In the genomic region with DNA sequence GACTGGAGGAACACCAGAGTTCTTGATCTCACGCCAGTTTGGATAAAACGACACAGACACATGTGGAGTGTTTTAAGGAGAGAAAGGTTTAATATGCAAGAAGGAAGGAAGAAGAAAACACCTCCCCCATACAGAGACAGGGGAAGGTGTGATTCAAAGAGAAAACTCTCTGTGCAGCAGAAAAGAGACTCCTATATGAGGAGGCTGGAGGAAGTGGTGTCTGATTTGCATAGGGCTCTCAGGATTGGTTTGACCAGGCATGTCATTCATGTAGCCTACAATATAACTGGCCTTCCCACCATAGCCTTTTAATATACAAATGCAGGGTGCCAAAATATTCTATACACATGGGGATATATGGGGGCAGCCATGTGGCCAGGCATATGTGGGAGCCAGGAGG, we compare ENCODE assay signal across 21 cellular contexts.
A peak's percentile ranks its signal among the peaks of the same experiment; 100 is the strongest.
DNase-seq lines count a peak whose midpoint lies in the region; ATAC-seq, FAIRE-seq and TF ChIP-seq lines count a peak whose summit lies in the region.
"Had no signal": no experiment of that assay in that cellular context is flagged by ENCODE, and none has a peak within 500 bp of the region (broad histone marks: within the 10 kb centered on the region; RNA-seq: fewer than 3 reads in every experiment).

No MANE protein-coding gene starts in this region.

- H3K4me3 ChIP-seq in Loucy (ENCODE audit: low read length, poor library complexity, severe bottlenecking) (no peak overlapping the region), OCI-LY7 (ENCODE audit: low read depth, low read length, poor library complexity, severe bottlenecking) (no peak overlapping the region), stomach (no peak overlapping the region), prostate gland (no peak overlapping the region)
- H3K4me3 ChIP-seq: Peyer's patch had no signal

- POLR2A ChIA-PET in OCI-LY7 (lab: Charles Lee) = no interaction called here

- intact Hi-C loops in OCI-LY7 (cut with micrococcal nuclease; ENCODE audit: unreplicated experiment) = no loop called here
- intact Hi-C loops in stomach (cut with DNase I; ENCODE audit: low total_unique reads) = no loop called here
- intact Hi-C loops in prostate gland (cut with DNase I) = no loop called here

- no peaks in the 10 kb centered on the region for H3K27me3 ChIP-seq in Loucy (ENCODE audit: insufficient read depth, low read length, poor library complexity, severe bottlenecking)
- peaks cover 0 to 21% (median 0%) of the 10 kb centered on the region in 3 donors for H3K27me3 ChIP-seq in stomach
- H3K27me3 ChIP-seq in prostate gland (replicated peaks; ENCODE audit: insufficient read depth) = no peaks in the 10 kb centered on the region
- H3K27me3 ChIP-seq: Peyer's patch had no signal

- WGBS in stomach, 5 donors = 77 to 86% (median 85%) methylated on average over 2 of the region's 2 CpGs
- WGBS in prostate gland = 39% methylated on average over 2 of the region's 2 CpGs

- no peak overlapping the region for H3K9ac ChIP-seq in Loucy (ENCODE audit: low read depth, low read length, poor library complexity, severe bottlenecking)

- no peak for TF ChIP-seq CTCF in Loucy (conservative IDR thresholded peaks at IDR 0.05; ENCODE audit: low read length)
- no peak for TF ChIP-seq CTCF in OCI-LY7 (conservative IDR thresholded peaks at IDR 0.05; ENCODE audit: low read length)
- TF ChIP-seq CTCF in stomach (IDR thresholded peaks at IDR 0.05) = no peak
- TF ChIP-seq CTCF in prostate gland (IDR thresholded peaks at IDR 0.05) = no peak

- H3F3A ChIP-seq in Loucy (ENCODE audit: low read depth) = no peaks in the 10 kb centered on the region

- H3K4me2 ChIP-seq in Loucy (ENCODE audit: low read depth, low read length, poor library complexity, severe bottlenecking) (peak overlapping the region; percentile 46), OCI-LY7 (ENCODE audit: low read length) (peak overlapping the region; percentile 12; the same call in 1 of the 2 replicates)

- CTCF ChIA-PET in OCI-LY7 (lab: Charles Lee; ENCODE audit: unreplicated experiment) = no interaction called here

- H3K36me3 ChIP-seq in Loucy (ENCODE audit: insufficient read depth, low read length) (no peaks in the 10 kb centered on the region), OCI-LY7 (ENCODE audit: insufficient read depth, low read length) (no peaks in the 10 kb centered on the region), stomach (no peaks in the 10 kb centered on the region), prostate gland (no peaks in the 10 kb centered on the region)
- H3K36me3 ChIP-seq: Peyer's patch had no signal

- ATAC-seq in GM18867 (IDR thresholded peaks at IDR 0.05; ENCODE audit: unreplicated experiment) = peak; percentile 92
- peak; percentile 42 for ATAC-seq in HG02798 (IDR thresholded peaks at IDR 0.05; ENCODE audit: poor library complexity, unreplicated experiment)
- ATAC-seq: HCT116 had no signal

- no peak for FAIRE-seq in urothelium cell line (lab: Jason Lieb, UNC)
- FAIRE-seq: GM12892 had no signal

- no peak for TF ChIP-seq EP300 in stomach (IDR thresholded peaks at IDR 0.05)

- H3K27ac ChIP-seq in OCI-LY7 (ENCODE audit: low read depth, low read length, poor library complexity, severe bottlenecking) (no peak overlapping the region), stomach (no peak overlapping the region), prostate gland (no peak overlapping the region)
- H3K27ac ChIP-seq: HL-60, Peyer's patch had no signal

- BruUV-seq in OCI-LY7 (replicated peaks; lab: Mats Ljungman, UMichigan) = no TSS peak

- no peak for TF ChIP-seq POLR2A in stomach (IDR thresholded peaks at IDR 0.05)
- TF ChIP-seq POLR2A in prostate gland (IDR thresholded peaks at IDR 0.05) = no peak

- H3K9me3 ChIP-seq in Loucy (ENCODE audit: insufficient read depth, low read depth, low read length) = no peaks in the 10 kb centered on the region
- no peaks in the 10 kb centered on the region for H3K9me3 ChIP-seq in OCI-LY7 (ENCODE audit: low read length)
- H3K9me3 ChIP-seq in stomach = no peaks in the 10 kb centered on the region
- H3K9me3 ChIP-seq in prostate gland = no peaks in the 10 kb centered on the region
- H3K9me3 ChIP-seq: Peyer's patch had no signal

- DNase-seq in OCI-LY7 (ENCODE audit: low spot score) (peak; percentile 20), stomach (no peak), urothelium cell line (ENCODE audit: low spot score) (no peak), amygdala (lab: John Stamatoyannopoulos, UW) (no peak), prostate gland (ENCODE audit: low spot score) (no peak)
- DNase-seq: Calu3; MV-4-11; NCI-H2029; NCI-H446; NCI-H524 treated with DMSO at 0.1 percent for 48 hours; NCI-H774; NK-92 treated with Interleukin-12 subunit alpha and Interleukin-12 subunit beta, amount 100 ng/mL, for 24 hours; Peyer's patch; SHP77 treated with DMSO at 0.1 percent for 48 hours; T1000 had no signal

- H2AFZ ChIP-seq in Loucy (ENCODE audit: low read length) (no peak overlapping the region), OCI-LY7 (ENCODE audit: low read length) (peak overlapping the region; percentile 39; the same call in 1 of the 2 replicates)

- H4K20me1 ChIP-seq in Loucy (ENCODE audit: insufficient read depth, low read length, poor library complexity, severe bottlenecking) = no peaks in the 10 kb centered on the region
- no peaks in the 10 kb centered on the region for H4K20me1 ChIP-seq in OCI-LY7 (ENCODE audit: insufficient read depth, low read length)

- no peaks in the 10 kb centered on the region for H3K79me2 ChIP-seq in Loucy (ENCODE audit: insufficient read depth, low read length)
- no peaks in the 10 kb centered on the region for H3K79me2 ChIP-seq in OCI-LY7 (ENCODE audit: insufficient read depth, low read depth, low read length)

- no peaks in the 10 kb centered on the region for H3K9me2 ChIP-seq in Loucy (replicated peaks; ENCODE audit: low read depth, low read length)
- no peaks in the 10 kb centered on the region for H3K9me2 ChIP-seq in OCI-LY7 (ENCODE audit: insufficient read depth, low read length)

- H3K4me1 ChIP-seq in Loucy (ENCODE audit: insufficient read depth, low read length, poor library complexity, severe bottlenecking) (peaks cover 17% of the 10 kb centered on the region), OCI-LY7 (ENCODE audit: insufficient read depth, low read length, poor library complexity, severe bottlenecking) (peaks cover 15% of the 10 kb centered on the region), stomach (no peaks in the 10 kb centered on the region), prostate gland (replicated peaks) (no peaks in the 10 kb centered on the region)
- H3K4me1 ChIP-seq: Peyer's patch had no signal
